ENCODE assay signal across 18 cellular contexts in genomic region chr9:128325629-128326028, GRCh38. TPM values are rescaled to one million over a fixed set of nuclear protein-coding genes. Genes with fewer than 3 reads are reported as not detected.
DNase-seq lines count a peak whose midpoint lies in the region; ATAC-seq, FAIRE-seq and TF ChIP-seq lines count a peak whose summit lies in the region.
"Had no signal": no experiment of that assay in that cellular context is flagged by ENCODE, and none has a peak within 500 bp of the region (broad histone marks: within the 10 kb centered on the region; RNA-seq: fewer than 3 reads in every experiment).

No MANE protein-coding gene starts in this region.

- H3K9me3 Mint-ChIP-seq in activated T-cell treated with anti-CD3 and anti-CD28 coated beads, Interleukin-2, amount 50 U/mL, for 24 hours, result no peaks in the 10 kb centered on the region
- H3K9me3 Mint-ChIP-seq: H9 had no signal

- H3K23ac ChIP-seq in H1 (ENCODE audit: insufficient read length), result no peak overlapping the region

- no peak for TF ChIP-seq POLR2A in H1 (IDR thresholded peaks at IDR 0.05; ENCODE audit: control extremely low read depth in 1 of 2, low read depth in 2 of 2, low read length in 2 of 2)

- no peak overlapping the region for H2BK120ac ChIP-seq in H1 (replicated peaks; ENCODE audit: low read depth, low read length)

- H3K27me3 Mint-ChIP-seq in activated T-cell treated with anti-CD3 and anti-CD28 coated beads, Interleukin-2, amount 50 U/mL, for 24 hours, result no peaks in the 10 kb centered on the region

- no peak for TF ChIP-seq EP300 in H1 (IDR thresholded peaks at IDR 0.05; ENCODE audit: borderline replicate concordance in 1 of 2, low read depth in 2 of 2, low read length in 2 of 2)

- no peak overlapping the region for H3K56ac ChIP-seq in H1 (replicated peaks; ENCODE audit: insufficient read length, low read depth, low read length)

- H3K18ac ChIP-seq in H1 (ENCODE audit: extremely low read depth, low read length), result no peak overlapping the region

- H3K4me2 ChIP-seq in BLaER1 treated with 17β-estradiol and CSF1 and Interleukin-3, amounts not matched to agents 10 nM and 100 nM, result no peak overlapping the region; a peak in 1 of 22 replicates
- H3K4me2 ChIP-seq in H1 (ENCODE audit: insufficient read depth in 1 of 2, low read depth in 2 of 2, low read length in 2 of 2) (no peak overlapping the region), osteoblast (ENCODE audit: insufficient read depth, low read length) (no peak overlapping the region)

- H4K91ac ChIP-seq in H1 (replicated peaks; ENCODE audit: insufficient read length, low read length), result no peak overlapping the region

- H3K36me3 ChIP-seq in BLaER1 treated with 17β-estradiol and CSF1 and Interleukin-3, amounts not matched to agents 10 nM and 100 nM, result peaks cover 33 to 74% (median 49%) of the 10 kb centered on the region in 11 experiments
- H3K36me3 ChIP-seq in H1 (ENCODE audit: control insufficient read depth in 2 of 4, insufficient read depth in 4 of 4, low read length in 3 of 4), result peaks cover 0 to 11% (median 1%) of the 10 kb centered on the region in 4 experiments; a peak in 4 of 8 replicates
- H3K36me3 ChIP-seq in osteoblast (ENCODE audit: insufficient read depth, low read length), result peaks cover 40% of the 10 kb centered on the region
- peaks cover 0 to 2% of the 10 kb centered on the region in 2 donors for H3K36me3 ChIP-seq in aorta (ENCODE audit: control insufficient read depth in 1 of 2, insufficient read depth in 2 of 2, low read length in 1 of 2)

- peaks cover 72% of the 10 kb centered on the region for H3K36me3 Mint-ChIP-seq in activated T-cell treated with anti-CD3 and anti-CD28 coated beads, Interleukin-2, amount 50 U/mL, for 24 hours (ENCODE audit: low read depth)

- peaks cover 0 to 25% of the 10 kb centered on the region in 2 experiments; a peak in 2 of 4 replicates for H3K79me2 ChIP-seq in H1 (ENCODE audit: control insufficient read depth in 1 of 2, insufficient read depth in 2 of 2, low read length in 2 of 2)
- peaks cover 47% of the 10 kb centered on the region for H3K79me2 ChIP-seq in osteoblast (ENCODE audit: insufficient read depth, low read length)

- 97% methylated on average over 13 of the region's 13 CpGs; no CpG with 5 or more reads in 1 of the 2 experiments for WGBS in H1 (ENCODE audit: extremely low coverage in 1 of 2, insufficient coverage in 1 of 2, insufficient read length in 1 of 2, insufficient replicate concordance in 2 of 2, low coverage in 1 of 2, low lambda C conversion rate in 2 of 2, missing lambda C conversion rate in 1 of 2), 2 experiments
- 88 to 89% methylated on average over 13 of the region's 13 CpGs for WGBS in aorta, 2 donors

- no peak for DNase-seq in activated T-cell treated with anti-CD3 and anti-CD28 coated beads, Interleukin-2, amount 50 U/mL, for 24 hours
- no peak for DNase-seq in activated T-cell treated with anti-CD3 and anti-CD28 coated beads for 4 hours
- no peak for DNase-seq in H1 (ENCODE audit: low read depth in 1 of 2, low spot score in 2 of 2)
- peak; percentile 56 for DNase-seq in osteoblast (ENCODE audit: insufficient read length, low spot score, missing footprints)
- no peak for DNase-seq in aorta
- DNase-seq in stimulated activated CD4-positive, alpha-beta T cell treated with anti-CD3 and anti-CD28 coated beads, Interleukin-4, amount 100 ng/mL, for 1 hour, result no peak
- DNase-seq: COR-L47, DMS53, H9, Karpas-422, NCI-H187 treated with DMSO at 0.1 percent for 48 hours, NCI-H446 treated with DMSO at 0.1 percent for 48 hours, NCI-H748 treated with DMSO at 0.1 percent for 48 hours, SHP77 had no signal

- H2AK5ac ChIP-seq in H1 (ENCODE audit: low read depth, low read length), result no peak overlapping the region

- TF ChIP-seq CTCF in H1 (IDR thresholded peaks at IDR 0.05; ENCODE audit: control extremely low read depth in 1 of 3, insufficient read depth in 1 of 3, low read depth in 1 of 3, low read length in 3 of 3) (no peak), osteoblast (IDR thresholded peaks at IDR 0.05; ENCODE audit: extremely low read depth, low read depth, low read length) (no peak)

- H3K23me2 ChIP-seq in H1 (ENCODE audit: low read depth, low read length), result peaks cover 7% of the 10 kb centered on the region

- H3K4me3 Mint-ChIP-seq in activated T-cell treated with anti-CD3 and anti-CD28 coated beads, Interleukin-2, amount 50 U/mL, for 24 hours, result no peak overlapping the region

- H3K4me3 ChIP-seq in BLaER1 treated with 17β-estradiol and CSF1 and Interleukin-3, amounts not matched to agents 10 nM and 100 nM, result no peak overlapping the region
- H3K4me3 ChIP-seq in H1 (ENCODE audit: extremely low read depth in 1 of 4, insufficient read depth in 2 of 4, low read depth in 3 of 4, low read length in 4 of 4) (no peak overlapping the region), osteoblast (ENCODE audit: insufficient read depth, low read length) (no peak overlapping the region), aorta (ENCODE audit: low read length in 2 of 2) (no peak overlapping the region)

- ATAC-seq in aorta (ENCODE audit: low FRiP score) (no peak), GM21576 (IDR thresholded peaks at IDR 0.05; ENCODE audit: unreplicated experiment) (no peak)
- ATAC-seq: Panc1 had no signal

- H3K14ac ChIP-seq in H1 (ENCODE audit: insufficient read length), result no peak overlapping the region

- POLR2A ChIA-PET in H1 (lab: Charles Lee; ENCODE audit: partially characterized antibody), result interaction anchor here (1.1 to 3.1 kb wide), 2 partner anchors 11 to 22 kb away, joined by 3 to 10 read pairs; no protein-coding TSS in a partner anchor

- no peak for FAIRE-seq in H1 (lab: Jason Lieb, UNC)

- CTCF ChIA-PET in H1 (lab: Charles Lee; ENCODE audit: partially characterized antibody), result interaction anchor here (1.1 to 2.9 kb wide), 9 partner anchors 10 to 142 kb away, joined by 3 to 12 read pairs (median 4); no protein-coding TSS in a partner anchor

- H4K5ac ChIP-seq in H1 (ENCODE audit: insufficient read length, low read depth, low read length), result no peak overlapping the region

- no peak overlapping the region for H2BK15ac ChIP-seq in H1 (ENCODE audit: low read length)

- peaks cover 8% of the 10 kb centered on the region; the same call in 1 of the 2 replicates for H3K79me1 ChIP-seq in H1 (ENCODE audit: low read depth, low read length)

- no peak overlapping the region for H2BK12ac ChIP-seq in H1 (ENCODE audit: low read depth, low read length)

- peak overlapping the region; percentile 47 for H3K27ac Mint-ChIP-seq in activated T-cell treated with anti-CD3 and anti-CD28 coated beads, Interleukin-2, amount 50 U/mL, for 24 hours
- H3K27ac Mint-ChIP-seq: H9 had no signal

- no peak overlapping the region for H3K4ac ChIP-seq in H1 (replicated peaks; ENCODE audit: insufficient read length, low read depth, low read length)

- TF ChIP-seq RAD21 in H1 (IDR thresholded peaks at IDR 0.05 in 1 of 2, conservative IDR thresholded peaks at IDR 0.05 in 1 of 2; ENCODE audit: low read depth in 2 of 2, low read length in 2 of 2), result no peak

- H2BK20ac ChIP-seq in H1 (ENCODE audit: low read length), result no peak overlapping the region

- H3K4me1 Mint-ChIP-seq in activated T-cell treated with anti-CD3 and anti-CD28 coated beads, Interleukin-2, amount 50 U/mL, for 24 hours (ENCODE audit: low read depth), result peaks cover 34% of the 10 kb centered on the region

- H3K27ac ChIP-seq in BLaER1 treated with 17β-estradiol and CSF1 and Interleukin-3, amounts not matched to agents 10 nM and 100 nM, result 0 out of 22 replicates have a peak overlapping the region, but pooled peaks of 2 of the 11 experiments have one; percentile 2 to 90
- H3K27ac ChIP-seq in H1 (ENCODE audit: low read depth, low read length) (no peak overlapping the region), osteoblast (ENCODE audit: low read depth, low read length) (no peak overlapping the region), aorta (ENCODE audit: low read depth in 1 of 2, low read length in 2 of 2) (no peak overlapping the region)
- H3K27ac ChIP-seq: C4-2B had no signal

- H3K9ac ChIP-seq in BLaER1 treated with 17β-estradiol and CSF1 and Interleukin-3, amounts not matched to agents 10 nM and 100 nM, result peak overlapping the region in 6 of 11 experiments; percentile 1 to 95 (median 18); a peak in 4 of 22 replicates
- H3K9ac ChIP-seq in H1 (replicated peaks in 1 of 4; ENCODE audit: extremely low read depth in 1 of 4, low read depth in 3 of 4, low read length in 3 of 4), result no peak overlapping the region

- no peaks in the 10 kb centered on the region for H3K27me3 ChIP-seq in BLaER1 treated with 17β-estradiol and CSF1 and Interleukin-3, amounts not matched to agents 10 nM and 100 nM
- H3K27me3 ChIP-seq in H1 (replicated peaks in 1 of 4; ENCODE audit: control insufficient read depth in 3 of 4, extremely low read depth in 1 of 4, insufficient read depth in 3 of 4, low read length in 3 of 4) (no peaks in the 10 kb centered on the region), osteoblast (ENCODE audit: insufficient read depth, low read length) (no peaks in the 10 kb centered on the region), aorta (ENCODE audit: control insufficient read depth in 1 of 2, insufficient read depth in 2 of 2, low read length in 1 of 2) (no peaks in the 10 kb centered on the region)

- H3K9me3 ChIP-seq in BLaER1 treated with 17β-estradiol and CSF1 and Interleukin-3, amounts not matched to agents 10 nM and 100 nM (replicated peaks in 1 of 11), result no peaks in the 10 kb centered on the region
- H3K9me3 ChIP-seq in H1 (ENCODE audit: insufficient read depth in 2 of 2, low read depth in 1 of 2, low read length in 1 of 2), result no peaks in the 10 kb centered on the region
- H3K9me3 ChIP-seq in osteoblast (ENCODE audit: low read depth, low read length), result no peaks in the 10 kb centered on the region
- H3K9me3 ChIP-seq in aorta (ENCODE audit: control insufficient read depth, low read length), result no peaks in the 10 kb centered on the region

- peaks cover 0 to 25% (median 9%) of the 10 kb centered on the region in 11 experiments; a peak in 6 of 22 replicates for H4K20me1 ChIP-seq in BLaER1 treated with 17β-estradiol and CSF1 and Interleukin-3, amounts not matched to agents 10 nM and 100 nM
- H4K20me1 ChIP-seq in H1 (replicated peaks in 1 of 2; ENCODE audit: control insufficient read depth in 1 of 2, insufficient read depth in 2 of 2, low read length in 2 of 2) (peaks cover 1 to 3% of the 10 kb centered on the region in 2 experiments), osteoblast (ENCODE audit: insufficient read depth, low read length) (peaks cover 9% of the 10 kb centered on the region)

- intact Hi-C loops in aorta (cut with DNase I), result no loop called here

- no peak overlapping the region for H2BK5ac ChIP-seq in H1 (ENCODE audit: low read depth, low read length)

- H2AFZ ChIP-seq in H1 (ENCODE audit: low read length) (no peak overlapping the region), osteoblast (ENCODE audit: low read length) (no peak overlapping the region)

- peak overlapping the region; percentile 38; the same call in 1 of the 2 replicates for H4K8ac ChIP-seq in H1 (ENCODE audit: extremely low read depth, insufficient read depth, low read length)

- peaks cover 22 to 45% (median 40%) of the 10 kb centered on the region in 10 experiments for H3K4me1 ChIP-seq in BLaER1 treated with 17β-estradiol and CSF1 and Interleukin-3, amounts not matched to agents 10 nM and 100 nM
- H3K4me1 ChIP-seq in H1 (replicated peaks in 1 of 4; ENCODE audit: control insufficient read depth in 3 of 4, insufficient read depth in 4 of 4, low read length in 3 of 4) (no peaks in the 10 kb centered on the region; a peak in 3 of 7 replicates), osteoblast (ENCODE audit: insufficient read depth, low read length) (peaks cover 19% of the 10 kb centered on the region), aorta (ENCODE audit: control insufficient read depth in 1 of 2, insufficient read depth in 2 of 2, low read length in 2 of 2) (no peaks in the 10 kb centered on the region)

RNA-seq across cellular contexts. Expression of gene COQ4, which starts 3.0 kb away (rescaled TPM):
- 30.2 and 32.3 TPM in 2 replicates for total RNA-seq in H1 (2021; fragmentation: NEBNext Ultra II Directional; extraction: Animal tissue kit (Norgen Biotek cat#: 25700))
- polyA plus RNA-seq in H1 (2011; rRNA removed) (58.8 and 79.2 TPM in 2 replicates), aorta (10 to 100 TPM; 22.2 to 53.8 TPM)
- 52.1 TPM for polyA plus RNA-seq in H1 (2011; cell fraction: cytosol; rRNA removed)
- 91.6 TPM for polyA plus RNA-seq in H1 (2011; cell fraction: nucleus; rRNA removed)
- polyA plus RNA-seq in H1 (2012, experiment 1 of 2), result 40.2 to 50.5 TPM (median 46.5 TPM) in 4 replicates
- 46.0 TPM for polyA plus RNA-seq in H1 (2012, experiment 2 of 2)
- polyA plus RNA-seq in H1 (2013, experiment 1 of 2), result 33.5 TPM
- polyA plus RNA-seq in H1 (2013, experiment 2 of 2), result 30.6 TPM
- polyA minus RNA-seq in H1 (2011; rRNA and poly(A)+ RNA removed), result 34.2 and 34.5 TPM in 2 replicates
- polyA minus RNA-seq in H1 (2011; cell fraction: cytosol; rRNA and poly(A)+ RNA removed), result 26.7 TPM
- polyA minus RNA-seq in H1 (2011; cell fraction: nucleus; rRNA and poly(A)+ RNA removed), result 41.4 TPM
- total RNA-seq in osteoblast (34.7 and 34.8 TPM in 2 replicates), aorta (10 to 100 TPM; 14.7 to 28.4 TPM)

RNA-seq across cellular contexts. Expression of gene TRUB2, which starts 3.4 kb away (rescaled TPM):
- 37.8 and 39.7 TPM in 2 replicates for total RNA-seq in H1 (2021; fragmentation: NEBNext Ultra II Directional; extraction: Animal tissue kit (Norgen Biotek cat#: 25700))
- polyA plus RNA-seq in H1 (2011; rRNA removed) (16.4 and 20.7 TPM in 2 replicates), aorta (10 to 100 TPM in 1 of 2 donors, 1 to 10 TPM in 1; 9.8 to 11.1 TPM)
- 27.1 TPM for polyA plus RNA-seq in H1 (2011; cell fraction: cytosol; rRNA removed)
- 31.6 TPM for polyA plus RNA-seq in H1 (2011; cell fraction: nucleus; rRNA removed)
- 33.1 to 44.0 TPM (median 36.8 TPM) in 4 replicates for polyA plus RNA-seq in H1 (2012, experiment 1 of 2)
- 22.7 TPM for polyA plus RNA-seq in H1 (2012, experiment 2 of 2)
- 20.7 TPM for polyA plus RNA-seq in H1 (2013, experiment 1 of 2)
- 19.6 TPM for polyA plus RNA-seq in H1 (2013, experiment 2 of 2)
- 30.9 and 41.4 TPM in 2 replicates for polyA minus RNA-seq in H1 (2011; rRNA and poly(A)+ RNA removed)
- 23.9 TPM for polyA minus RNA-seq in H1 (2011; cell fraction: cytosol; rRNA and poly(A)+ RNA removed)
- 17.7 TPM for polyA minus RNA-seq in H1 (2011; cell fraction: nucleus; rRNA and poly(A)+ RNA removed)
- total RNA-seq in osteoblast (16.2 and 16.3 TPM in 2 replicates), aorta (10 to 100 TPM; 11.8 to 14.3 TPM)

RNA-seq across cellular contexts. Expression of gene SLC27A4, which starts 14.7 kb away (rescaled TPM):
- 20.5 and 21.1 TPM in 2 replicates for total RNA-seq in H1 (2021; fragmentation: NEBNext Ultra II Directional; extraction: Animal tissue kit (Norgen Biotek cat#: 25700))
- polyA plus RNA-seq in H1 (2011; rRNA removed), result 14.9 and 23.1 TPM in 2 replicates
- polyA plus RNA-seq in H1 (2011; cell fraction: cytosol; rRNA removed), result 14.8 TPM
- polyA plus RNA-seq in H1 (2011; cell fraction: nucleus; rRNA removed), result 24.5 TPM
- polyA plus RNA-seq in H1 (2012, experiment 1 of 2), result 12.1 to 19.7 TPM (median 18.6 TPM) in 4 replicates
- polyA plus RNA-seq in H1 (2012, experiment 2 of 2), result 20.0 TPM
- polyA plus RNA-seq in H1 (2013, experiment 1 of 2), result 19.0 TPM
- polyA plus RNA-seq in H1 (2013, experiment 2 of 2), result 22.2 TPM
- 17.4 and 19.9 TPM in 2 replicates for polyA minus RNA-seq in H1 (2011; rRNA and poly(A)+ RNA removed)
- 16.5 TPM for polyA minus RNA-seq in H1 (2011; cell fraction: cytosol; rRNA and poly(A)+ RNA removed)
- 10.8 TPM for polyA minus RNA-seq in H1 (2011; cell fraction: nucleus; rRNA and poly(A)+ RNA removed)
- 21.4 and 23.0 TPM in 2 replicates for total RNA-seq in osteoblast
- total RNA-seq in aorta, result 10 to 100 TPM; 13.3 to 15.3 TPM
- 10 to 100 TPM in 1 of 2 donors, 1 to 10 TPM in 1; 9.4 to 25.8 TPM for polyA plus RNA-seq in aorta

RNA-seq across cellular contexts. Expression of gene URM1, which starts 45.5 kb away (rescaled TPM):
- 60.5 and 62.3 TPM in 2 replicates for total RNA-seq in H1 (2021; fragmentation: NEBNext Ultra II Directional; extraction: Animal tissue kit (Norgen Biotek cat#: 25700))
- 58.3 and 71.9 TPM in 2 replicates for polyA plus RNA-seq in H1 (2011; rRNA removed)
- polyA plus RNA-seq in H1 (2011; cell fraction: cytosol; rRNA removed), result 58.0 TPM
- polyA plus RNA-seq in H1 (2011; cell fraction: nucleus; rRNA removed), result 74.2 TPM
- 68.0 to 83.5 TPM (median 73.0 TPM) in 4 replicates for polyA plus RNA-seq in H1 (2012, experiment 1 of 2)
- 109 TPM for polyA plus RNA-seq in H1 (2012, experiment 2 of 2)
- polyA plus RNA-seq in H1 (2013, experiment 1 of 2), result 42.4 TPM
- polyA plus RNA-seq in H1 (2013, experiment 2 of 2), result 41.2 TPM
- 36.2 and 46.0 TPM in 2 replicates for polyA minus RNA-seq in H1 (2011; rRNA and poly(A)+ RNA removed)
- 21.1 TPM for polyA minus RNA-seq in H1 (2011; cell fraction: cytosol; rRNA and poly(A)+ RNA removed)
- polyA minus RNA-seq in H1 (2011; cell fraction: nucleus; rRNA and poly(A)+ RNA removed), result 14.4 TPM
- total RNA-seq in osteoblast, result 29.2 and 35.1 TPM in 2 replicates
- 10 to 100 TPM; 34.0 to 37.8 TPM for total RNA-seq in aorta
- polyA plus RNA-seq in aorta, result 10 to 100 TPM; 24.7 to 45.5 TPM

RNA-seq across cellular contexts. Expression of gene SWI5, which starts 49.6 kb away (rescaled TPM):
- 25.5 and 29.0 TPM in 2 replicates for total RNA-seq in H1 (2021; fragmentation: NEBNext Ultra II Directional; extraction: Animal tissue kit (Norgen Biotek cat#: 25700))
- polyA plus RNA-seq in H1 (2011; rRNA removed) (54.6 and 59.5 TPM in 2 replicates), aorta (10 to 100 TPM; 22.7 to 30.8 TPM)
- polyA plus RNA-seq in H1 (2011; cell fraction: cytosol; rRNA removed), result 63.6 TPM
- polyA plus RNA-seq in H1 (2011; cell fraction: nucleus; rRNA removed), result 34.7 TPM
- 34.0 to 43.9 TPM (median 40.7 TPM) in 4 replicates for polyA plus RNA-seq in H1 (2012, experiment 1 of 2)
- polyA plus RNA-seq in H1 (2012, experiment 2 of 2), result 21.8 TPM
- 29.0 TPM for polyA plus RNA-seq in H1 (2013, experiment 1 of 2)
- polyA plus RNA-seq in H1 (2013, experiment 2 of 2), result 30.0 TPM
- 27.7 and 27.8 TPM in 2 replicates for polyA minus RNA-seq in H1 (2011; rRNA and poly(A)+ RNA removed)
- 5.5 TPM for polyA minus RNA-seq in H1 (2011; cell fraction: cytosol; rRNA and poly(A)+ RNA removed)
- 11.5 TPM for polyA minus RNA-seq in H1 (2011; cell fraction: nucleus; rRNA and poly(A)+ RNA removed)
- total RNA-seq in osteoblast (19.2 and 20.3 TPM in 2 replicates), aorta (10 to 100 TPM; 12.2 to 22.1 TPM)

Comparison
In these comparisons a context has a peak if more than half of its experiments do, and no peak if none do; other contexts are left out.
1. H3K9ac ChIP-seq: peak in BLaER1 treated with 17β-estradiol and CSF1 and Interleukin-3, amounts not matched to agents 10 nM and 100 nM (6 of 11); none in H1 (0 of 4).